In genomic region chr2:173997269-173997668, GRCh38 we compare ENCODE assay signal across 10 cellular contexts. TPM values are rescaled to one million over a fixed set of nuclear protein-coding genes. Genes with fewer than 3 reads are reported as not detected.
DNase-seq lines count a peak whose midpoint lies in the region; ATAC-seq, FAIRE-seq and TF ChIP-seq lines count a peak whose summit lies in the region.
"Had no signal": no experiment of that assay in that cellular context is flagged by ENCODE, and none has a peak within 500 bp of the region (broad histone marks: within the 10 kb centered on the region; RNA-seq: fewer than 3 reads in every experiment).

No MANE protein-coding gene starts in this region.

- ATAC-seq in natural killer cell (peak in 2 of 3 donors; percentile 53 to 84), HG03342 (IDR thresholded peaks at IDR 0.05; ENCODE audit: unreplicated experiment) (peak; percentile 85), omental fat pad (ENCODE audit: low FRiP score) (peak; percentile 94)
- no peak for ATAC-seq in natural killer cell treated with Interleukin-12 subunit alpha and Interleukin-12 subunit beta and Interleukin-15 and Interleukin-18, amount 100 ng/mL, for 72 hours

- H3K27ac Mint-ChIP-seq in natural killer cell (no peak overlapping the region), nephron progenitor cell (no peak overlapping the region)
- no peak overlapping the region for H3K27ac Mint-ChIP-seq in natural killer cell treated with Interleukin-12 subunit alpha and Interleukin-12 subunit beta and Interleukin-15 and Interleukin-18, amount 100 ng/mL, for 72 hours
- H3K27ac Mint-ChIP-seq: T-helper 1 cell treated with Interleukin-12 subunit alpha and Interleukin-12 subunit beta and Interleukin-4 antibody, amounts not matched to agents 30 μg/mL and 1 μg/mL, for 36 hours had no signal

- DNase-seq in natural killer cell (no peak), bronchial epithelial cell (ENCODE audit: low read depth) (peak; percentile 15), omental fat pad (ENCODE audit: low spot score) (peak; percentile 59), nephron progenitor cell (no peak), HCEC 1CT (no peak), DMS53 (lab: John Stamatoyannopoulos, UW) (no peak)
- DNase-seq in natural killer cell treated with Interleukin-12 subunit alpha and Interleukin-12 subunit beta and Interleukin-15 and Interleukin-18, amount 100 ng/mL, for 72 hours (ENCODE audit: low spot score): no peak

- TF ChIP-seq CTCF in natural killer cell (IDR thresholded peaks at IDR 0.05) (no peak), bronchial epithelial cell (IDR thresholded peaks at IDR 0.05; ENCODE audit: insufficient read depth, low read length, severe bottlenecking) (no peak), omental fat pad (IDR thresholded peaks at IDR 0.05) (no peak), nephron progenitor cell (IDR thresholded peaks at IDR 0.05) (no peak)

- H3K4me3 Mint-ChIP-seq in natural killer cell (no peak overlapping the region), nephron progenitor cell (no peak overlapping the region)
- no peak overlapping the region for H3K4me3 Mint-ChIP-seq in natural killer cell treated with Interleukin-12 subunit alpha and Interleukin-12 subunit beta and Interleukin-15 and Interleukin-18, amount 100 ng/mL, for 72 hours
- H3K4me3 Mint-ChIP-seq: T-helper 1 cell treated with Interleukin-12 subunit alpha and Interleukin-12 subunit beta and Interleukin-4 antibody, amounts not matched to agents 30 μg/mL and 1 μg/mL, for 36 hours had no signal

- H3K36me3 Mint-ChIP-seq in natural killer cell (no peaks in the 10 kb centered on the region), nephron progenitor cell (ENCODE audit: low read depth) (no peaks in the 10 kb centered on the region)
- no peaks in the 10 kb centered on the region for H3K36me3 Mint-ChIP-seq in natural killer cell treated with Interleukin-12 subunit alpha and Interleukin-12 subunit beta and Interleukin-15 and Interleukin-18, amount 100 ng/mL, for 72 hours

- H3K4me1 Mint-ChIP-seq in natural killer cell (peaks cover 12 to 14% of the 10 kb centered on the region in 2 donors), nephron progenitor cell (peaks cover 4% of the 10 kb centered on the region)
- no peaks in the 10 kb centered on the region for H3K4me1 Mint-ChIP-seq in natural killer cell treated with Interleukin-12 subunit alpha and Interleukin-12 subunit beta and Interleukin-15 and Interleukin-18, amount 100 ng/mL, for 72 hours (ENCODE audit: low read depth in 2 of 2)

- FAIRE-seq in bronchial epithelial cell (lab: Jason Lieb, UNC): no peak
- FAIRE-seq: islet of Langerhans had no signal

- intact Hi-C loops in natural killer cell (cut with micrococcal nuclease): no loop called here

- H3K27me3 Mint-ChIP-seq in natural killer cell (ENCODE audit: low read depth in 2 of 2) (peaks cover 11 to 15% of the 10 kb centered on the region in 2 donors), nephron progenitor cell (ENCODE audit: low read depth, poor library complexity) (peaks cover 31% of the 10 kb centered on the region)
- peaks cover 13 to 20% of the 10 kb centered on the region in 2 donors for H3K27me3 Mint-ChIP-seq in natural killer cell treated with Interleukin-12 subunit alpha and Interleukin-12 subunit beta and Interleukin-15 and Interleukin-18, amount 100 ng/mL, for 72 hours

- H3K9me3 Mint-ChIP-seq in natural killer cell: no peaks in the 10 kb centered on the region
- H3K9me3 Mint-ChIP-seq in natural killer cell treated with Interleukin-12 subunit alpha and Interleukin-12 subunit beta and Interleukin-15 and Interleukin-18, amount 100 ng/mL, for 72 hours: no peaks in the 10 kb centered on the region
- H3K9me3 Mint-ChIP-seq in nephron progenitor cell: no peaks in the 10 kb centered on the region
- H3K9me3 Mint-ChIP-seq: T-helper 1 cell treated with Interleukin-12 subunit alpha and Interleukin-12 subunit beta and Interleukin-4 antibody, amounts not matched to agents 30 μg/mL and 1 μg/mL, for 36 hours had no signal

- peaks cover 1% of the 10 kb centered on the region for H3K27me3 ChIP-seq in bronchial epithelial cell (ENCODE audit: control insufficient read depth, insufficient read depth, low read length)

- no peaks in the 10 kb centered on the region for H3K36me3 ChIP-seq in bronchial epithelial cell (ENCODE audit: control insufficient read depth, insufficient read depth, low read length)

- no peak overlapping the region for H3K4me3 ChIP-seq in bronchial epithelial cell (ENCODE audit: low read depth, low read length)

RNA-seq across cellular contexts. Expression of gene SP3, which starts 32.1 kb away (rescaled TPM):
- total RNA-seq in natural killer cell: 100 to 1,000 TPM; 179 to 200 (median 188) TPM
- 10 to 100 TPM; 89.5 to 99.5 TPM for total RNA-seq in natural killer cell treated with Interleukin-12 subunit alpha and Interleukin-12 subunit beta and Interleukin-15 and Interleukin-18, amount 100 ng/mL, for 72 hours
- 87.7 and 104 TPM in 2 replicates for total RNA-seq in bronchial epithelial cell
- total RNA-seq in omental fat pad: 100 to 1,000 TPM in 1 of 4 donors, 10 to 100 TPM in 3; 69.3 to 175 (median 82.9) TPM

Comparison
In these comparisons a context has a peak if more than half of its experiments do, and no peak if none do; other contexts are left out.
1. ATAC-seq: peak in natural killer cell (2 of 3), HG03342 (single experiment) and omental fat pad (single experiment); none in natural killer cell treated with Interleukin-12 subunit alpha and Interleukin-12 subunit beta and Interleukin-15 and Interleukin-18, amount 100 ng/mL, for 72 hours (0 of 2).
2. DNase-seq: peak in bronchial epithelial cell (single experiment) and omental fat pad (single experiment); none in natural killer cell (single experiment), natural killer cell treated with Interleukin-12 subunit alpha and Interleukin-12 subunit beta and Interleukin-15 and Interleukin-18, amount 100 ng/mL, for 72 hours (single experiment), nephron progenitor cell (single experiment), HCEC 1CT (single experiment) and DMS53 (single experiment).